3 cellular contexts compared by ENCODE assay signal in the genomic region with DNA sequence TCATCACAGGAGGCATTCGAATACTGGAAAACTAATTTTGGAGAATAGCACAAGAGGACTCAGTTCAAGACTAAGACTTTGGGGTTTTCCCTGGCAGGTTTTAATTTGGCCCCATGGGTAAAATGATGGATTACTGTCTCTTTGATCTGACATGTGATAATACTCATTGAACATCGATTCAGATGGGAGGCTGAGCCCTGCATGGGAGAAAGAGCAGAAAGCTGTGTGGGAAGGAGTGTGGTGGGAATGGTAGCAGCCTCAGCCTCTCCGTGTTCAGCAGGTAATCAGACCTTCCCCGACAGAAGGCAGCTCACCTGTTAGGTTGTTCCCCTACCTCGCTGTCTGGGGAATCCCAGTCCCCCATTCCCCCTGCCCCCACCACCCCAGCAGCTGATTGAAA.
TF ChIP-seq lines count a peak whose summit lies in the region.

No MANE protein-coding gene starts in this region.

TF ChIP-seq in SK-N-SH, 30 proteins besides CTCF, POLR2A, EP300 and RAD21 (continues in another document):
- TF ChIP-seq, protein P1, sequence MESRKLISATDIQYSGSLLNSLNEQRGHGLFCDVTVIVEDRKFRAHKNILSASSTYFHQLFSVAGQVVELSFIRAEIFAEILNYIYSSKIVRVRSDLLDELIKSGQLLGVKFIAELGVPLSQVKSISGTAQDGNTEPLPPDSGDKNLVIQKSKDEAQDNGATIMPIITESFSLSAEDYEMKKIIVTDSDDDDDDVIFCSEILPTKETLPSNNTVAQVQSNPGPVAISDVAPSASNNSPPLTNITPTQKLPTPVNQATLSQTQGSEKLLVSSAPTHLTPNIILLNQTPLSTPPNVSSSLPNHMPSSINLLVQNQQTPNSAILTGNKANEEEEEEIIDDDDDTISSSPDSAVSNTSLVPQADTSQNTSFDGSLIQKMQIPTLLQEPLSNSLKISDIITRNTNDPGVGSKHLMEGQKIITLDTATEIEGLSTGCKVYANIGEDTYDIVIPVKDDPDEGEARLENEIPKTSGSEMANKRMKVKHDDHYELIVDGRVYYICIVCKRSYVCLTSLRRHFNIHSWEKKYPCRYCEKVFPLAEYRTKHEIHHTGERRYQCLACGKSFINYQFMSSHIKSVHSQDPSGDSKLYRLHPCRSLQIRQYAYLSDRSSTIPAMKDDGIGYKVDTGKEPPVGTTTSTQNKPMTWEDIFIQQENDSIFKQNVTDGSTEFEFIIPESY (IDR thresholded peaks at IDR 0.05; ENCODE audit: borderline replicate concordance, low read depth) = no peak
- TF ChIP-seq, protein P2, sequence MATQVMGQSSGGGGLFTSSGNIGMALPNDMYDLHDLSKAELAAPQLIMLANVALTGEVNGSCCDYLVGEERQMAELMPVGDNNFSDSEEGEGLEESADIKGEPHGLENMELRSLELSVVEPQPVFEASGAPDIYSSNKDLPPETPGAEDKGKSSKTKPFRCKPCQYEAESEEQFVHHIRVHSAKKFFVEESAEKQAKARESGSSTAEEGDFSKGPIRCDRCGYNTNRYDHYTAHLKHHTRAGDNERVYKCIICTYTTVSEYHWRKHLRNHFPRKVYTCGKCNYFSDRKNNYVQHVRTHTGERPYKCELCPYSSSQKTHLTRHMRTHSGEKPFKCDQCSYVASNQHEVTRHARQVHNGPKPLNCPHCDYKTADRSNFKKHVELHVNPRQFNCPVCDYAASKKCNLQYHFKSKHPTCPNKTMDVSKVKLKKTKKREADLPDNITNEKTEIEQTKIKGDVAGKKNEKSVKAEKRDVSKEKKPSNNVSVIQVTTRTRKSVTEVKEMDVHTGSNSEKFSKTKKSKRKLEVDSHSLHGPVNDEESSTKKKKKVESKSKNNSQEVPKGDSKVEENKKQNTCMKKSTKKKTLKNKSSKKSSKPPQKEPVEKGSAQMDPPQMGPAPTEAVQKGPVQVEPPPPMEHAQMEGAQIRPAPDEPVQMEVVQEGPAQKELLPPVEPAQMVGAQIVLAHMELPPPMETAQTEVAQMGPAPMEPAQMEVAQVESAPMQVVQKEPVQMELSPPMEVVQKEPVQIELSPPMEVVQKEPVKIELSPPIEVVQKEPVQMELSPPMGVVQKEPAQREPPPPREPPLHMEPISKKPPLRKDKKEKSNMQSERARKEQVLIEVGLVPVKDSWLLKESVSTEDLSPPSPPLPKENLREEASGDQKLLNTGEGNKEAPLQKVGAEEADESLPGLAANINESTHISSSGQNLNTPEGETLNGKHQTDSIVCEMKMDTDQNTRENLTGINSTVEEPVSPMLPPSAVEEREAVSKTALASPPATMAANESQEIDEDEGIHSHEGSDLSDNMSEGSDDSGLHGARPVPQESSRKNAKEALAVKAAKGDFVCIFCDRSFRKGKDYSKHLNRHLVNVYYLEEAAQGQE (IDR thresholded peaks at IDR 0.05; ENCODE audit: low read depth, low read length) = no peak
- TF ChIP-seq EZH2phosphoT487 (IDR thresholded peaks at IDR 0.05; ENCODE audit: borderline replicate concordance, low read depth) = no peak
- no peak for TF ChIP-seq FOXM1 (IDR thresholded peaks at IDR 0.05; ENCODE audit: low read depth)
- TF ChIP-seq GATA2 (CRISPR knock-in tag; IDR thresholded peaks at IDR 0.05) = no peak
- TF ChIP-seq SMC3 (IDR thresholded peaks at IDR 0.05; ENCODE audit: low read depth, low read length) = no peak
- no peak for TF ChIP-seq POLR2AphosphoS5 (IDR thresholded peaks at IDR 0.05; ENCODE audit: low read depth, low read length)
- TF ChIP-seq RXRA (IDR thresholded peaks at IDR 0.05; ENCODE audit: borderline replicate concordance, low read depth) = no peak
- no peak for TF ChIP-seq RFX5 (IDR thresholded peaks at IDR 0.05; ENCODE audit: low read length)
- TF ChIP-seq TEAD4 (IDR thresholded peaks at IDR 0.05; ENCODE audit: borderline replicate concordance, insufficient read depth) = no peak
- TF ChIP-seq, protein P3, sequence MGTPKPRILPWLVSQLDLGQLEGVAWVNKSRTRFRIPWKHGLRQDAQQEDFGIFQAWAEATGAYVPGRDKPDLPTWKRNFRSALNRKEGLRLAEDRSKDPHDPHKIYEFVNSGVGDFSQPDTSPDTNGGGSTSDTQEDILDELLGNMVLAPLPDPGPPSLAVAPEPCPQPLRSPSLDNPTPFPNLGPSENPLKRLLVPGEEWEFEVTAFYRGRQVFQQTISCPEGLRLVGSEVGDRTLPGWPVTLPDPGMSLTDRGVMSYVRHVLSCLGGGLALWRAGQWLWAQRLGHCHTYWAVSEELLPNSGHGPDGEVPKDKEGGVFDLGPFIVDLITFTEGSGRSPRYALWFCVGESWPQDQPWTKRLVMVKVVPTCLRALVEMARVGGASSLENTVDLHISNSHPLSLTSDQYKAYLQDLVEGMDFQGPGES (IDR thresholded peaks at IDR 0.05; ENCODE audit: low read depth, low read length) = no peak

TF ChIP-seq in SK-N-SH treated with all-trans-retinoic acid at 6 μM for 48 hours, 23 proteins besides CTCF, POLR2A, EP300 and RAD21 (continued from another document):
- TF ChIP-seq ZNF70 (CRISPR knock-in tag; IDR thresholded peaks at IDR 0.05) (no peak), PPARA (CRISPR knock-in tag; IDR thresholded peaks at IDR 0.05; ENCODE audit: borderline replicate concordance) (no peak), ZNF565 (CRISPR knock-in tag; conservative IDR thresholded peaks at IDR 0.05; ENCODE audit: low read depth) (no peak), OSR1 (CRISPR knock-in tag; IDR thresholded peaks at IDR 0.05) (no peak), TOX (CRISPR knock-in tag; IDR thresholded peaks at IDR 0.05; ENCODE audit: borderline replicate concordance) (no peak), BACH2 (CRISPR knock-in tag; IDR thresholded peaks at IDR 0.05; ENCODE audit: borderline replicate concordance) (no peak), ESRRG (CRISPR knock-in tag; IDR thresholded peaks at IDR 0.05) (no peak), ZFP3 (CRISPR knock-in tag; IDR thresholded peaks at IDR 0.05) (no peak), GLIS3 (CRISPR knock-in tag; IDR thresholded peaks at IDR 0.05) (no peak)
- TF ChIP-seq, protein P4, sequence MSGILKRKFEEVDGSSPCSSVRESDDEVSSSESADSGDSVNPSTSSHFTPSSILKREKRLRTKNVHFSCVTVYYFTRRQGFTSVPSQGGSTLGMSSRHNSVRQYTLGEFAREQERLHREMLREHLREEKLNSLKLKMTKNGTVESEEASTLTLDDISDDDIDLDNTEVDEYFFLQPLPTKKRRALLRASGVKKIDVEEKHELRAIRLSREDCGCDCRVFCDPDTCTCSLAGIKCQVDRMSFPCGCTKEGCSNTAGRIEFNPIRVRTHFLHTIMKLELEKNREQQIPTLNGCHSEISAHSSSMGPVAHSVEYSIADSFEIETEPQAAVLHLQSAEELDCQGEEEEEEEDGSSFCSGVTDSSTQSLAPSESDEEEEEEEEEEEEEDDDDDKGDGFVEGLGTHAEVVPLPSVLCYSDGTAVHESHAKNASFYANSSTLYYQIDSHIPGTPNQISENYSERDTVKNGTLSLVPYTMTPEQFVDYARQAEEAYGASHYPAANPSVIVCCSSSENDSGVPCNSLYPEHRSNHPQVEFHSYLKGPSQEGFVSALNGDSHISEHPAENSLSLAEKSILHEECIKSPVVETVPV (CRISPR knock-in tag; IDR thresholded peaks at IDR 0.05) = no peak
- TF ChIP-seq, protein P5, sequence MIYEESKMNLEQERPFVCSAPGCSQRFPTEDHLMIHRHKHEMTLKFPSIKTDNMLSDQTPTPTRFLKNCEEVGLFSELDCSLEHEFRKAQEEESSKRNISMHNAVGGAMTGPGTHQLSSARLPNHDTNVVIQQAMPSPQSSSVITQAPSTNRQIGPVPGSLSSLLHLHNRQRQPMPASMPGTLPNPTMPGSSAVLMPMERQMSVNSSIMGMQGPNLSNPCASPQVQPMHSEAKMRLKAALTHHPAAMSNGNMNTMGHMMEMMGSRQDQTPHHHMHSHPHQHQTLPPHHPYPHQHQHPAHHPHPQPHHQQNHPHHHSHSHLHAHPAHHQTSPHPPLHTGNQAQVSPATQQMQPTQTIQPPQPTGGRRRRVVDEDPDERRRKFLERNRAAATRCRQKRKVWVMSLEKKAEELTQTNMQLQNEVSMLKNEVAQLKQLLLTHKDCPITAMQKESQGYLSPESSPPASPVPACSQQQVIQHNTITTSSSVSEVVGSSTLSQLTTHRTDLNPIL (CRISPR knock-in tag; IDR thresholded peaks at IDR 0.05; ENCODE audit: low read depth) = no peak

TF ChIP-seq in neural cell, 6 proteins besides CTCF, POLR2A, EP300 and RAD21:
- TF ChIP-seq EZH2 (IDR thresholded peaks at IDR 0.05; ENCODE audit: borderline replicate concordance, insufficient read depth, low read length, poor library complexity, severe bottlenecking) (no peak), SMC3 (conservative IDR thresholded peaks at IDR 0.05; ENCODE audit: poor library complexity) (no peak), POLR2AphosphoS5 (IDR thresholded peaks at IDR 0.05) (no peak), MXI1 (conservative IDR thresholded peaks at IDR 0.05; ENCODE audit: poor library complexity, severe bottlenecking) (no peak), TAF1 (IDR thresholded peaks at IDR 0.05; ENCODE audit: low read depth) (no peak)
- TF ChIP-seq, protein P2 (IDR thresholded peaks at IDR 0.05; ENCODE audit: borderline replicate concordance) = no peak
